Comparison of ENCODE assay signal across 1 cellular context in the genomic region with DNA sequence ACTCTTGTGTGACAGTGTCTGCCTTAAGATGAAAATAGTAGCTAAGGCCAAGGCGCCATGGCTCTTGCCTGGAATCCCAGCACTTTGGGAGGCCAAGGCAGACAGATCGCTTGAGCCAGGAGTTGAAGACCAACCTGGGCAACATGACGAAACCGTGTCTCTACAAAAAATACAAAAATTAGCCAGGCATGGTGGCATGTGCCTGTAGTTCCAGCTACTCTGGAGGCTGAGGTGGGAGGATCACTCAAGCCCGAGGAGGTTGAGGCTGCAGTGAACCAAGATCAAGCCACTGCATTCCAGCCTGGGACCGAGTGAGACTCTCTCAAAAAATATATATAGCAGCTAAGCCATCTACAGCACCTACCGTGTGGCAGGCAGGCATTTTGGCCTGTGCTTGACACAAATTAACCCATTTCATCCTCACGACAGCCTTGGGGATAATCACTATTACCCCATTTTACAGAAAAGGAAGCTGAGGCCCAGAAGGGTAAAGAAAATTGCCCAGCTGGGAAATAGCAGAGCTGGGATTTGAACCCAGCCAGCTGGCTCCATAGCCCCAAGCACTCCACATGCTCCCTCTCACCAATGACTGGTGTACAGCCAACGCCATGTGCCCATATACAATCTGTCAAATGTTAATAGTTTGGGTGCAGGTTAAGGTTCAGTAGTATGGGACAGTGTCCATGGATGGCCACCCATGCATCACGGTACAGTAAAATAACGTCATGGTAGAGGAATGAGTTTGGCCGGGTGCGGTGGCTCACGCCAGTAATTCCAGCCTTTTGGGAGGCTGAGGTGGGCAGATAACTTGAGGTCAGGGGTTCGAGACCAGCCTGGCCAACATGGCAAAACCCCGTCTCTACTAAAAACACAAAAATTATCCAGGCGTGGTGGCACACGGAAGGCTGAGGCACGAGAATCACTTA.
A peak's percentile ranks its signal among the peaks of the same experiment; 100 is the strongest.
TF ChIP-seq lines count a peak whose summit lies in the region.

No MANE protein-coding gene starts in this region.

TF ChIP-seq in K562, 482 proteins besides CTCF, POLR2A, EP300 and RAD21 (continued from another document and continues in another):
- TF ChIP-seq, protein P1, sequence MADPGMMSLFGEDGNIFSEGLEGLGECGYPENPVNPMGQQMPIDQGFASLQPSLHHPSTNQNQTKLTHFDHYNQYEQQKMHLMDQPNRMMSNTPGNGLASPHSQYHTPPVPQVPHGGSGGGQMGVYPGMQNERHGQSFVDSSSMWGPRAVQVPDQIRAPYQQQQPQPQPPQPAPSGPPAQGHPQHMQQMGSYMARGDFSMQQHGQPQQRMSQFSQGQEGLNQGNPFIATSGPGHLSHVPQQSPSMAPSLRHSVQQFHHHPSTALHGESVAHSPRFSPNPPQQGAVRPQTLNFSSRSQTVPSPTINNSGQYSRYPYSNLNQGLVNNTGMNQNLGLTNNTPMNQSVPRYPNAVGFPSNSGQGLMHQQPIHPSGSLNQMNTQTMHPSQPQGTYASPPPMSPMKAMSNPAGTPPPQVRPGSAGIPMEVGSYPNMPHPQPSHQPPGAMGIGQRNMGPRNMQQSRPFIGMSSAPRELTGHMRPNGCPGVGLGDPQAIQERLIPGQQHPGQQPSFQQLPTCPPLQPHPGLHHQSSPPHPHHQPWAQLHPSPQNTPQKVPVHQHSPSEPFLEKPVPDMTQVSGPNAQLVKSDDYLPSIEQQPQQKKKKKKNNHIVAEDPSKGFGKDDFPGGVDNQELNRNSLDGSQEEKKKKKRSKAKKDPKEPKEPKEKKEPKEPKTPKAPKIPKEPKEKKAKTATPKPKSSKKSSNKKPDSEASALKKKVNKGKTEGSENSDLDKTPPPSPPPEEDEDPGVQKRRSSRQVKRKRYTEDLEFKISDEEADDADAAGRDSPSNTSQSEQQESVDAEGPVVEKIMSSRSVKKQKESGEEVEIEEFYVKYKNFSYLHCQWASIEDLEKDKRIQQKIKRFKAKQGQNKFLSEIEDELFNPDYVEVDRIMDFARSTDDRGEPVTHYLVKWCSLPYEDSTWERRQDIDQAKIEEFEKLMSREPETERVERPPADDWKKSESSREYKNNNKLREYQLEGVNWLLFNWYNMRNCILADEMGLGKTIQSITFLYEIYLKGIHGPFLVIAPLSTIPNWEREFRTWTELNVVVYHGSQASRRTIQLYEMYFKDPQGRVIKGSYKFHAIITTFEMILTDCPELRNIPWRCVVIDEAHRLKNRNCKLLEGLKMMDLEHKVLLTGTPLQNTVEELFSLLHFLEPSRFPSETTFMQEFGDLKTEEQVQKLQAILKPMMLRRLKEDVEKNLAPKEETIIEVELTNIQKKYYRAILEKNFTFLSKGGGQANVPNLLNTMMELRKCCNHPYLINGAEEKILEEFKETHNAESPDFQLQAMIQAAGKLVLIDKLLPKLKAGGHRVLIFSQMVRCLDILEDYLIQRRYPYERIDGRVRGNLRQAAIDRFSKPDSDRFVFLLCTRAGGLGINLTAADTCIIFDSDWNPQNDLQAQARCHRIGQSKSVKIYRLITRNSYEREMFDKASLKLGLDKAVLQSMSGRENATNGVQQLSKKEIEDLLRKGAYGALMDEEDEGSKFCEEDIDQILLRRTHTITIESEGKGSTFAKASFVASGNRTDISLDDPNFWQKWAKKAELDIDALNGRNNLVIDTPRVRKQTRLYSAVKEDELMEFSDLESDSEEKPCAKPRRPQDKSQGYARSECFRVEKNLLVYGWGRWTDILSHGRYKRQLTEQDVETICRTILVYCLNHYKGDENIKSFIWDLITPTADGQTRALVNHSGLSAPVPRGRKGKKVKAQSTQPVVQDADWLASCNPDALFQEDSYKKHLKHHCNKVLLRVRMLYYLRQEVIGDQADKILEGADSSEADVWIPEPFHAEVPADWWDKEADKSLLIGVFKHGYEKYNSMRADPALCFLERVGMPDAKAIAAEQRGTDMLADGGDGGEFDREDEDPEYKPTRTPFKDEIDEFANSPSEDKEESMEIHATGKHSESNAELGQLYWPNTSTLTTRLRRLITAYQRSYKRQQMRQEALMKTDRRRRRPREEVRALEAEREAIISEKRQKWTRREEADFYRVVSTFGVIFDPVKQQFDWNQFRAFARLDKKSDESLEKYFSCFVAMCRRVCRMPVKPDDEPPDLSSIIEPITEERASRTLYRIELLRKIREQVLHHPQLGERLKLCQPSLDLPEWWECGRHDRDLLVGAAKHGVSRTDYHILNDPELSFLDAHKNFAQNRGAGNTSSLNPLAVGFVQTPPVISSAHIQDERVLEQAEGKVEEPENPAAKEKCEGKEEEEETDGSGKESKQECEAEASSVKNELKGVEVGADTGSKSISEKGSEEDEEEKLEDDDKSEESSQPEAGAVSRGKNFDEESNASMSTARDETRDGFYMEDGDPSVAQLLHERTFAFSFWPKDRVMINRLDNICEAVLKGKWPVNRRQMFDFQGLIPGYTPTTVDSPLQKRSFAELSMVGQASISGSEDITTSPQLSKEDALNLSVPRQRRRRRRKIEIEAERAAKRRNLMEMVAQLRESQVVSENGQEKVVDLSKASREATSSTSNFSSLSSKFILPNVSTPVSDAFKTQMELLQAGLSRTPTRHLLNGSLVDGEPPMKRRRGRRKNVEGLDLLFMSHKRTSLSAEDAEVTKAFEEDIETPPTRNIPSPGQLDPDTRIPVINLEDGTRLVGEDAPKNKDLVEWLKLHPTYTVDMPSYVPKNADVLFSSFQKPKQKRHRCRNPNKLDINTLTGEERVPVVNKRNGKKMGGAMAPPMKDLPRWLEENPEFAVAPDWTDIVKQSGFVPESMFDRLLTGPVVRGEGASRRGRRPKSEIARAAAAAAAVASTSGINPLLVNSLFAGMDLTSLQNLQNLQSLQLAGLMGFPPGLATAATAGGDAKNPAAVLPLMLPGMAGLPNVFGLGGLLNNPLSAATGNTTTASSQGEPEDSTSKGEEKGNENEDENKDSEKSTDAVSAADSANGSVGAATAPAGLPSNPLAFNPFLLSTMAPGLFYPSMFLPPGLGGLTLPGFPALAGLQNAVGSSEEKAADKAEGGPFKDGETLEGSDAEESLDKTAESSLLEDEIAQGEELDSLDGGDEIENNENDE (IDR thresholded peaks at IDR 0.05; ENCODE audit: low read depth, low read length), result no peak
- TF ChIP-seq KLF6 (CRISPR knock-in tag; IDR thresholded peaks at IDR 0.05; ENCODE audit: borderline replicate concordance), result no peak
- TF ChIP-seq ZNF431 (CRISPR knock-in tag; IDR thresholded peaks at IDR 0.05), result no peak
- TF ChIP-seq, protein P2, sequence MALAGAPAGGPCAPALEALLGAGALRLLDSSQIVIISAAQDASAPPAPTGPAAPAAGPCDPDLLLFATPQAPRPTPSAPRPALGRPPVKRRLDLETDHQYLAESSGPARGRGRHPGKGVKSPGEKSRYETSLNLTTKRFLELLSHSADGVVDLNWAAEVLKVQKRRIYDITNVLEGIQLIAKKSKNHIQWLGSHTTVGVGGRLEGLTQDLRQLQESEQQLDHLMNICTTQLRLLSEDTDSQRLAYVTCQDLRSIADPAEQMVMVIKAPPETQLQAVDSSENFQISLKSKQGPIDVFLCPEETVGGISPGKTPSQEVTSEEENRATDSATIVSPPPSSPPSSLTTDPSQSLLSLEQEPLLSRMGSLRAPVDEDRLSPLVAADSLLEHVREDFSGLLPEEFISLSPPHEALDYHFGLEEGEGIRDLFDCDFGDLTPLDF (CRISPR knock-in tag; IDR thresholded peaks at IDR 0.05), result peak; percentile 34; the same call in 1 of the 2 replicates
- TF ChIP-seq EZH2 (IDR thresholded peaks at IDR 0.05; ENCODE audit: borderline replicate concordance, low read depth, low read length), result no peak
- TF ChIP-seq JUN (IDR thresholded peaks at IDR 0.05; ENCODE audit: borderline replicate concordance, low read depth, low read length), result 0 out of 2 replicates have a peak, but pooled peaks have one; percentile 1
- TF ChIP-seq JUN (CRISPR knock-in tag; IDR thresholded peaks at IDR 0.05; ENCODE audit: borderline replicate concordance), result no peak
- TF ChIP-seq, protein P3, sequence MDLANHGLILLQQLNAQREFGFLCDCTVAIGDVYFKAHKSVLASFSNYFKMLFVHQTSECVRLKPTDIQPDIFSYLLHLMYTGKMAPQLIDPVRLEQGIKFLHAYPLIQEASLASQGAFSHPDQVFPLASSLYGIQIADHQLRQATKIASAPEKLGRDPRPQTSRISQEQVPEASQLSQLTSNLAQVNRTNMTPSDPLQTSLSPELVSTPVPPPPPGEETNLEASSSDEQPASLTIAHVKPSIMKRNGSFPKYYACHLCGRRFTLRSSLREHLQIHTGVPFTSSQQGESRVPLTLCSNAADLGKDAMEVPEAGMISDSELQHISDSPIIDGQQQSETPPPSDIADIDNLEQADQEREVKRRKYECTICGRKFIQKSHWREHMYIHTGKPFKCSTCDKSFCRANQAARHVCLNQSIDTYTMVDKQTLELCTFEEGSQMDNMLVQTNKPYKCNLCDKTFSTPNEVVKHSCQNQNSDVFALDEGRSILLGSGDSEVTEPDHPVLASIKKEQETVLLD (IDR thresholded peaks at IDR 0.05), result no peak
- no peak for TF ChIP-seq ZNF134 (CRISPR knock-in tag; conservative IDR thresholded peaks at IDR 0.05)
- TF ChIP-seq ADNP (tag; IDR thresholded peaks at IDR 0.05), result peak; percentile 93
- peak; percentile 52; the same call in 1 of the 2 replicates for TF ChIP-seq EHMT2 (IDR thresholded peaks at IDR 0.05)
- no peak for TF ChIP-seq PHF8 (IDR thresholded peaks at IDR 0.05; ENCODE audit: borderline replicate concordance, low read length)
- TF ChIP-seq NR2F6 (CRISPR knock-in tag; IDR thresholded peaks at IDR 0.05), result no peak
- TF ChIP-seq ZNF561 (CRISPR knock-in tag; conservative IDR thresholded peaks at IDR 0.05), result no peak
- no peak for TF ChIP-seq CHD2 (IDR thresholded peaks at IDR 0.05; ENCODE audit: low read depth, low read length)
- no peak for TF ChIP-seq BRD9 (IDR thresholded peaks at IDR 0.05; ENCODE audit: low read depth, partially characterized antibody)
- 0 out of 2 replicates have a peak, but pooled peaks have one; percentile 23 for TF ChIP-seq ESRRA (IDR thresholded peaks at IDR 0.05; ENCODE audit: borderline replicate concordance, low read depth)
- TF ChIP-seq ATF1 (CRISPR knock-in tag; IDR thresholded peaks at IDR 0.05), result no peak
- TF ChIP-seq ATF1 (tag; IDR thresholded peaks at IDR 0.05), result peak; percentile 2; the same call in 1 of the 2 replicates
- TF ChIP-seq ZNF347 (CRISPR knock-in tag; IDR thresholded peaks at IDR 0.05; ENCODE audit: low read depth), result no peak
- TF ChIP-seq, protein P4, sequence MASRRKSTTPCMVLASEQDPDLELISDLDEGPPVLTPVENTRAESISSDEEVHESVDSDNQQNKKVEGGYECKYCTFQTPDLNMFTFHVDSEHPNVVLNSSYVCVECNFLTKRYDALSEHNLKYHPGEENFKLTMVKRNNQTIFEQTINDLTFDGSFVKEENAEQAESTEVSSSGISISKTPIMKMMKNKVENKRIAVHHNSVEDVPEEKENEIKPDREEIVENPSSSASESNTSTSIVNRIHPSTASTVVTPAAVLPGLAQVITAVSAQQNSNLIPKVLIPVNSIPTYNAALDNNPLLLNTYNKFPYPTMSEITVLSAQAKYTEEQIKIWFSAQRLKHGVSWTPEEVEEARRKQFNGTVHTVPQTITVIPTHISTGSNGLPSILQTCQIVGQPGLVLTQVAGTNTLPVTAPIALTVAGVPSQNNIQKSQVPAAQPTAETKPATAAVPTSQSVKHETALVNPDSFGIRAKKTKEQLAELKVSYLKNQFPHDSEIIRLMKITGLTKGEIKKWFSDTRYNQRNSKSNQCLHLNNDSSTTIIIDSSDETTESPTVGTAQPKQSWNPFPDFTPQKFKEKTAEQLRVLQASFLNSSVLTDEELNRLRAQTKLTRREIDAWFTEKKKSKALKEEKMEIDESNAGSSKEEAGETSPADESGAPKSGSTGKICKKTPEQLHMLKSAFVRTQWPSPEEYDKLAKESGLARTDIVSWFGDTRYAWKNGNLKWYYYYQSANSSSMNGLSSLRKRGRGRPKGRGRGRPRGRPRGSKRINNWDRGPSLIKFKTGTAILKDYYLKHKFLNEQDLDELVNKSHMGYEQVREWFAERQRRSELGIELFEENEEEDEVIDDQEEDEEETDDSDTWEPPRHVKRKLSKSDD (conservative IDR thresholded peaks at IDR 0.05; ENCODE audit: low read length), result no peak
- TF ChIP-seq XRCC3 (IDR thresholded peaks at IDR 0.05), result no peak
- no peak for TF ChIP-seq ZNF354B (CRISPR knock-in tag; IDR thresholded peaks at IDR 0.05)
- TF ChIP-seq, protein P5, sequence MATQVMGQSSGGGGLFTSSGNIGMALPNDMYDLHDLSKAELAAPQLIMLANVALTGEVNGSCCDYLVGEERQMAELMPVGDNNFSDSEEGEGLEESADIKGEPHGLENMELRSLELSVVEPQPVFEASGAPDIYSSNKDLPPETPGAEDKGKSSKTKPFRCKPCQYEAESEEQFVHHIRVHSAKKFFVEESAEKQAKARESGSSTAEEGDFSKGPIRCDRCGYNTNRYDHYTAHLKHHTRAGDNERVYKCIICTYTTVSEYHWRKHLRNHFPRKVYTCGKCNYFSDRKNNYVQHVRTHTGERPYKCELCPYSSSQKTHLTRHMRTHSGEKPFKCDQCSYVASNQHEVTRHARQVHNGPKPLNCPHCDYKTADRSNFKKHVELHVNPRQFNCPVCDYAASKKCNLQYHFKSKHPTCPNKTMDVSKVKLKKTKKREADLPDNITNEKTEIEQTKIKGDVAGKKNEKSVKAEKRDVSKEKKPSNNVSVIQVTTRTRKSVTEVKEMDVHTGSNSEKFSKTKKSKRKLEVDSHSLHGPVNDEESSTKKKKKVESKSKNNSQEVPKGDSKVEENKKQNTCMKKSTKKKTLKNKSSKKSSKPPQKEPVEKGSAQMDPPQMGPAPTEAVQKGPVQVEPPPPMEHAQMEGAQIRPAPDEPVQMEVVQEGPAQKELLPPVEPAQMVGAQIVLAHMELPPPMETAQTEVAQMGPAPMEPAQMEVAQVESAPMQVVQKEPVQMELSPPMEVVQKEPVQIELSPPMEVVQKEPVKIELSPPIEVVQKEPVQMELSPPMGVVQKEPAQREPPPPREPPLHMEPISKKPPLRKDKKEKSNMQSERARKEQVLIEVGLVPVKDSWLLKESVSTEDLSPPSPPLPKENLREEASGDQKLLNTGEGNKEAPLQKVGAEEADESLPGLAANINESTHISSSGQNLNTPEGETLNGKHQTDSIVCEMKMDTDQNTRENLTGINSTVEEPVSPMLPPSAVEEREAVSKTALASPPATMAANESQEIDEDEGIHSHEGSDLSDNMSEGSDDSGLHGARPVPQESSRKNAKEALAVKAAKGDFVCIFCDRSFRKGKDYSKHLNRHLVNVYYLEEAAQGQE (CRISPR knock-in tag; IDR thresholded peaks at IDR 0.05; ENCODE audit: low read depth), result no peak
- no peak; the same call in 1 of the 2 replicates for TF ChIP-seq NFIC (IDR thresholded peaks at IDR 0.05)
- no peak for TF ChIP-seq ZC3H4 (CRISPR knock-in tag; IDR thresholded peaks at IDR 0.05; ENCODE audit: borderline replicate concordance)
- no peak for TF ChIP-seq JUND (IDR thresholded peaks at IDR 0.05; ENCODE audit: borderline replicate concordance, low read depth, low read length)
- TF ChIP-seq JUND (tag; IDR thresholded peaks at IDR 0.05; ENCODE audit: borderline replicate concordance, low read depth, low read length), result no peak
- TF ChIP-seq CSDE1 (IDR thresholded peaks at IDR 0.05), result no peak
- TF ChIP-seq, protein P6, sequence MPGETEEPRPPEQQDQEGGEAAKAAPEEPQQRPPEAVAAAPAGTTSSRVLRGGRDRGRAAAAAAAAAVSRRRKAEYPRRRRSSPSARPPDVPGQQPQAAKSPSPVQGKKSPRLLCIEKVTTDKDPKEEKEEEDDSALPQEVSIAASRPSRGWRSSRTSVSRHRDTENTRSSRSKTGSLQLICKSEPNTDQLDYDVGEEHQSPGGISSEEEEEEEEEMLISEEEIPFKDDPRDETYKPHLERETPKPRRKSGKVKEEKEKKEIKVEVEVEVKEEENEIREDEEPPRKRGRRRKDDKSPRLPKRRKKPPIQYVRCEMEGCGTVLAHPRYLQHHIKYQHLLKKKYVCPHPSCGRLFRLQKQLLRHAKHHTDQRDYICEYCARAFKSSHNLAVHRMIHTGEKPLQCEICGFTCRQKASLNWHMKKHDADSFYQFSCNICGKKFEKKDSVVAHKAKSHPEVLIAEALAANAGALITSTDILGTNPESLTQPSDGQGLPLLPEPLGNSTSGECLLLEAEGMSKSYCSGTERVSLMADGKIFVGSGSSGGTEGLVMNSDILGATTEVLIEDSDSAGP (CRISPR knock-in tag; IDR thresholded peaks at IDR 0.05), result no peak
- TF ChIP-seq, protein P7, sequence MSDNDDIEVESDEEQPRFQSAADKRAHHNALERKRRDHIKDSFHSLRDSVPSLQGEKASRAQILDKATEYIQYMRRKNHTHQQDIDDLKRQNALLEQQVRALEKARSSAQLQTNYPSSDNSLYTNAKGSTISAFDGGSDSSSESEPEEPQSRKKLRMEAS (CRISPR knock-in tag; IDR thresholded peaks at IDR 0.05), result no peak
- no peak for TF ChIP-seq U2AF2 (optimal IDR thresholded peaks at IDR 0.05; ENCODE audit: low read depth, low read length)
